21 cellular contexts compared by ENCODE assay signal in genomic region chr7:130566898-130567280, GRCh38.
"Had no signal": no experiment of that assay in that cellular context is flagged by ENCODE, and none has a peak within 500 bp of the region (broad histone marks: within the 10 kb centered on the region; RNA-seq: fewer than 3 reads in every experiment).

No MANE protein-coding gene starts in this region.

- H3K27me3 ChIP-seq: body of pancreas, ovary had no signal

- H3K4me1 Mint-ChIP-seq: T-helper 17 cell had no signal

- H3K36me3 ChIP-seq: ovary had no signal

- H3K27me3 Mint-ChIP-seq: activated CD4-positive, alpha-beta memory T cell treated with anti-CD3 and anti-CD28 coated beads for 36 hours; activated naive CD8-positive, alpha-beta T cell treated with anti-CD3 and anti-CD28 coated beads, Interleukin-2, amount 10 ng/mL, durations not matched to agents 7 days and 5 days; T-helper 17 cell had no signal

- H3K4me3 Mint-ChIP-seq: activated CD4-positive, alpha-beta memory T cell treated with anti-CD3 and anti-CD28 coated beads for 36 hours; activated naive CD4-positive, alpha-beta T cell treated with anti-CD3 and anti-CD28 coated beads for 36 hours; activated naive CD8-positive, alpha-beta T cell treated with anti-CD3 and anti-CD28 coated beads, Interleukin-2, amount 10 ng/mL, durations not matched to agents 7 days and 5 days; activated T-cell treated with anti-CD3 and anti-CD28 coated beads, Interleukin-2, amount 50 U/mL, for 72 hours; natural killer cell treated with Interleukin-12 subunit alpha and Interleukin-12 subunit beta and Interleukin-15 and Interleukin-18, amount 100 ng/mL, for 72 hours; T-helper 17 cell had no signal

- H3K9me3 ChIP-seq: body of pancreas, ovary had no signal

- ATAC-seq: activated T-cell treated with anti-CD3 and anti-CD28 coated beads, Interleukin-2, amount 50 U/mL, for 72 hours; body of pancreas; esophagus mucosa; natural killer cell treated with Interleukin-12 subunit alpha and Interleukin-12 subunit beta and Interleukin-15 and Interleukin-18, amount 100 ng/mL, for 72 hours; T-helper 17 cell had no signal

- FAIRE-seq: islet of Langerhans had no signal

- DNase-seq: activated CD4-positive, alpha-beta memory T cell treated with anti-CD3 and anti-CD28 coated beads for 36 hours; activated CD4-positive, alpha-beta T cell treated with anti-CD3 and anti-CD28 coated beads for 48 hours; activated effector memory CD4-positive, alpha-beta T cell treated with Interleukin-2 at 50 U/mL for 16 hours; activated naive CD4-positive, alpha-beta T cell treated with anti-CD3 and anti-CD28 coated beads for 36 hours; activated naive CD8-positive, alpha-beta T cell treated with anti-CD3 and anti-CD28 coated beads, Interleukin-2, amount 10 ng/mL, durations not matched to agents 7 days and 5 days; activated T-cell treated with anti-CD3 and anti-CD28 coated beads, Interleukin-2, amount 50 U/mL, for 72 hours; amygdala; central memory CD4-positive, alpha-beta T cell; effector CD8-positive, alpha-beta T cell; foreskin melanocyte; glutamatergic neuron; mammary epithelial cell; stimulated activated CD4-positive, alpha-beta T cell treated with anti-CD3 and anti-CD28 coated beads, Interleukin-4, amount 100 ng/mL, for 24 hours; stimulated activated naive CD4-positive, alpha-beta T cell treated with Interleukin-2 at 50 U/mL for 16 hours; T-helper 17 cell had no signal

- H3K27ac Mint-ChIP-seq: activated CD4-positive, alpha-beta memory T cell treated with anti-CD3 and anti-CD28 coated beads for 36 hours; activated naive CD4-positive, alpha-beta T cell treated with anti-CD3 and anti-CD28 coated beads for 36 hours; activated naive CD8-positive, alpha-beta T cell treated with anti-CD3 and anti-CD28 coated beads, Interleukin-2, amount 10 ng/mL, durations not matched to agents 7 days and 5 days; activated T-cell treated with anti-CD3 and anti-CD28 coated beads, Interleukin-2, amount 50 U/mL, for 72 hours; natural killer cell treated with Interleukin-12 subunit alpha and Interleukin-12 subunit beta and Interleukin-15 and Interleukin-18, amount 100 ng/mL, for 72 hours; T-helper 17 cell had no signal

- H3K4me3 ChIP-seq: body of pancreas, ovary, SK-N-MC had no signal

- H3K4me1 ChIP-seq: body of pancreas had no signal

- H3K27ac ChIP-seq: body of pancreas, ovary, SK-N-MC had no signal
